Comparison of ENCODE assay signal across 15 cellular contexts in the genomic region with DNA sequence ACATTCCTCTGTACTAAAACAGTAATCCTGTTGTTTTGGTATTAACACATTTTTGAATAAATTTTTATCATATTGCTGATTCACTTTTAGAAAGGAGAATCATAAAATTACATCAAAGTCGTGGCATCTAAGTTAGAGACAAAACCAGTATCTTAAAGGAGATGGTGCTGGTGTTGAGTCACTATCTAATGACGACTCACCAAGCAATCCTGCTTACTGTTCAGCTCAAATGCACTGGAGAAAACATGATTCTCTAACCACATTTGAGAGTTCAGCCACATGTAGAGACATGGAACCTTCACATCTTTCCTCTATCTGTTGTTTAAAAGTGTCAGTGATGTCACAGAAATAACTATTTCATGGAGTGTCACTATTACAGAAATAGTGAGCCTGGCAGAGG.
DNase-seq lines count a peak whose midpoint lies in the region; ATAC-seq lines count a peak whose summit lies in the region.
"Had no signal": no experiment of that assay in that cellular context is flagged by ENCODE, and none has a peak within 500 bp of the region (broad histone marks: within the 10 kb centered on the region; RNA-seq: fewer than 3 reads in every experiment).

No MANE protein-coding gene starts in this region.

- H3K4me1 Mint-ChIP-seq in activated naive CD8-positive, alpha-beta T cell treated with anti-CD3 and anti-CD28 coated beads, Interleukin-2, amount 50 U/mL, for 24 hours: peaks cover 8% of the 10 kb centered on the region
- H3K4me1 Mint-ChIP-seq in activated naive CD8-positive, alpha-beta T cell treated with anti-CD3 and anti-CD28 coated beads for 36 hours: no peaks in the 10 kb centered on the region

- no peak overlapping the region for H3K4me3 Mint-ChIP-seq in activated naive CD8-positive, alpha-beta T cell treated with anti-CD3 and anti-CD28 coated beads, Interleukin-2, amount 50 U/mL, for 24 hours
- H3K4me3 Mint-ChIP-seq in activated naive CD8-positive, alpha-beta T cell treated with anti-CD3 and anti-CD28 coated beads for 36 hours: no peak overlapping the region

- H3K27me3 Mint-ChIP-seq in activated naive CD8-positive, alpha-beta T cell treated with anti-CD3 and anti-CD28 coated beads, Interleukin-2, amount 50 U/mL, for 24 hours: peaks cover 2% of the 10 kb centered on the region
- peaks cover 3% of the 10 kb centered on the region for H3K27me3 Mint-ChIP-seq in activated naive CD8-positive, alpha-beta T cell treated with anti-CD3 and anti-CD28 coated beads for 36 hours

- no peak for DNase-seq in activated naive CD8-positive, alpha-beta T cell treated with anti-CD3 and anti-CD28 coated beads, Interleukin-2, amount 50 U/mL, for 24 hours
- no peak for DNase-seq in activated naive CD8-positive, alpha-beta T cell treated with anti-CD3 and anti-CD28 coated beads for 36 hours
- DNase-seq in amniotic epithelial cell (ENCODE audit: low read depth) (peak; percentile 90), fibroblast of the conjunctiva (ENCODE audit: low read depth) (peak; percentile 12), stromal cell of bone marrow (ENCODE audit: low read depth) (peak; percentile 37), T-helper 1 cell (no peak)
- no peak for DNase-seq in activated CD4-positive, alpha-beta T cell treated with anti-CD3 and anti-CD28 coated beads for 48 hours
- DNase-seq: activated gamma-delta T cell treated with Interleukin-2 at 50 U/mL for 16 hours; effector CD8-positive, alpha-beta T cell; mucosa of descending colon; NCI-H2029 treated with DMSO at 0.1 percent for 48 hours; NCI-H524; stomach; SW 1271 had no signal

- no peaks in the 10 kb centered on the region for H3K9me3 Mint-ChIP-seq in activated naive CD8-positive, alpha-beta T cell treated with anti-CD3 and anti-CD28 coated beads, Interleukin-2, amount 50 U/mL, for 24 hours
- H3K9me3 Mint-ChIP-seq in activated naive CD8-positive, alpha-beta T cell treated with anti-CD3 and anti-CD28 coated beads for 36 hours: no peaks in the 10 kb centered on the region

- no peaks in the 10 kb centered on the region for H3K36me3 Mint-ChIP-seq in activated naive CD8-positive, alpha-beta T cell treated with anti-CD3 and anti-CD28 coated beads, Interleukin-2, amount 50 U/mL, for 24 hours (ENCODE audit: low read depth)
- H3K36me3 Mint-ChIP-seq in activated naive CD8-positive, alpha-beta T cell treated with anti-CD3 and anti-CD28 coated beads for 36 hours: no peaks in the 10 kb centered on the region

- H3K27ac Mint-ChIP-seq in activated naive CD8-positive, alpha-beta T cell treated with anti-CD3 and anti-CD28 coated beads, Interleukin-2, amount 50 U/mL, for 24 hours: no peak overlapping the region
- H3K27ac Mint-ChIP-seq in activated naive CD8-positive, alpha-beta T cell treated with anti-CD3 and anti-CD28 coated beads for 36 hours: no peak overlapping the region

- peak; percentile 43 for ATAC-seq in activated naive CD8-positive, alpha-beta T cell treated with anti-CD3 and anti-CD28 coated beads, Interleukin-2, amount 50 U/mL, for 24 hours
- no peak for ATAC-seq in HG02870 (IDR thresholded peaks at IDR 0.05; ENCODE audit: unreplicated experiment)
- ATAC-seq: mucosa of descending colon had no signal

Comparison
In these comparisons a context has a peak if more than half of its experiments do, and no peak if none do; other contexts are left out.
1. DNase-seq: peak in amniotic epithelial cell (single experiment), fibroblast of the conjunctiva (single experiment) and stromal cell of bone marrow (single experiment); none in activated naive CD8-positive, alpha-beta T cell treated with anti-CD3 and anti-CD28 coated beads, Interleukin-2, amount 50 U/mL, for 24 hours (single experiment), activated naive CD8-positive, alpha-beta T cell treated with anti-CD3 and anti-CD28 coated beads for 36 hours (single experiment), T-helper 1 cell (0 of 5) and activated CD4-positive, alpha-beta T cell treated with anti-CD3 and anti-CD28 coated beads for 48 hours (single experiment).